ENCODE assay signal across 1 cellular context in genomic region chr1:47231314-47232186, GRCh38.
TF ChIP-seq lines count a peak whose summit lies in the region.

No MANE protein-coding gene starts in this region.

TF ChIP-seq in K562, 482 proteins besides CTCF, POLR2A, EP300 and RAD21 (continued from another document and continues in another):
- no peak; the same call in 1 of the 2 replicates for TF ChIP-seq ZNF431 (CRISPR knock-in tag; IDR thresholded peaks at IDR 0.05)
- peak; percentile 90 for TF ChIP-seq POLR2H (tag; IDR thresholded peaks at IDR 0.05; ENCODE audit: low read depth)
- TF ChIP-seq ZBTB9 (CRISPR knock-in tag; IDR thresholded peaks at IDR 0.05), result no peak
- peak; percentile 75 for TF ChIP-seq ATF3 (IDR thresholded peaks at IDR 0.05)
- 0 out of 2 replicates have a peak, but pooled peaks have one; percentile 34 for TF ChIP-seq ATF3 (CRISPR knock-in tag; conservative IDR thresholded peaks at IDR 0.05)
- no peak for TF ChIP-seq KLF10 (CRISPR knock-in tag; IDR thresholded peaks at IDR 0.05)
- TF ChIP-seq SIRT6 (IDR thresholded peaks at IDR 0.05; ENCODE audit: low read depth, low read length), result no peak
- TF ChIP-seq CUX1 (CRISPR knock-in tag; IDR thresholded peaks at IDR 0.05), result no peak
- TF ChIP-seq ZNF668 (CRISPR knock-in tag; IDR thresholded peaks at IDR 0.05), result no peak
- no peak for TF ChIP-seq CBX2 (IDR thresholded peaks at IDR 0.05; ENCODE audit: insufficient read depth, low read length, poor library complexity, severe bottlenecking)
- TF ChIP-seq, protein P1, sequence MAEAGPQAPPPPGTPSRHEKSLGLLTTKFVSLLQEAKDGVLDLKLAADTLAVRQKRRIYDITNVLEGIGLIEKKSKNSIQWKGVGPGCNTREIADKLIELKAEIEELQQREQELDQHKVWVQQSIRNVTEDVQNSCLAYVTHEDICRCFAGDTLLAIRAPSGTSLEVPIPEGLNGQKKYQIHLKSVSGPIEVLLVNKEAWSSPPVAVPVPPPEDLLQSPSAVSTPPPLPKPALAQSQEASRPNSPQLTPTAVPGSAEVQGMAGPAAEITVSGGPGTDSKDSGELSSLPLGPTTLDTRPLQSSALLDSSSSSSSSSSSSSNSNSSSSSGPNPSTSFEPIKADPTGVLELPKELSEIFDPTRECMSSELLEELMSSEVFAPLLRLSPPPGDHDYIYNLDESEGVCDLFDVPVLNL (CRISPR knock-in tag; IDR thresholded peaks at IDR 0.05; ENCODE audit: low read depth), result no peak
- no peak for TF ChIP-seq BRF1 (IDR thresholded peaks at IDR 0.05; ENCODE audit: borderline replicate concordance, extremely low read depth, insufficient read length)
- TF ChIP-seq, protein P2, sequence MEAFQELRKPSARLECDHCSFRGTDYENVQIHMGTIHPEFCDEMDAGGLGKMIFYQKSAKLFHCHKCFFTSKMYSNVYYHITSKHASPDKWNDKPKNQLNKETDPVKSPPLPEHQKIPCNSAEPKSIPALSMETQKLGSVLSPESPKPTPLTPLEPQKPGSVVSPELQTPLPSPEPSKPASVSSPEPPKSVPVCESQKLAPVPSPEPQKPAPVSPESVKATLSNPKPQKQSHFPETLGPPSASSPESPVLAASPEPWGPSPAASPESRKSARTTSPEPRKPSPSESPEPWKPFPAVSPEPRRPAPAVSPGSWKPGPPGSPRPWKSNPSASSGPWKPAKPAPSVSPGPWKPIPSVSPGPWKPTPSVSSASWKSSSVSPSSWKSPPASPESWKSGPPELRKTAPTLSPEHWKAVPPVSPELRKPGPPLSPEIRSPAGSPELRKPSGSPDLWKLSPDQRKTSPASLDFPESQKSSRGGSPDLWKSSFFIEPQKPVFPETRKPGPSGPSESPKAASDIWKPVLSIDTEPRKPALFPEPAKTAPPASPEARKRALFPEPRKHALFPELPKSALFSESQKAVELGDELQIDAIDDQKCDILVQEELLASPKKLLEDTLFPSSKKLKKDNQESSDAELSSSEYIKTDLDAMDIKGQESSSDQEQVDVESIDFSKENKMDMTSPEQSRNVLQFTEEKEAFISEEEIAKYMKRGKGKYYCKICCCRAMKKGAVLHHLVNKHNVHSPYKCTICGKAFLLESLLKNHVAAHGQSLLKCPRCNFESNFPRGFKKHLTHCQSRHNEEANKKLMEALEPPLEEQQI (IDR thresholded peaks at IDR 0.05), result no peak
- TF ChIP-seq, protein P3, sequence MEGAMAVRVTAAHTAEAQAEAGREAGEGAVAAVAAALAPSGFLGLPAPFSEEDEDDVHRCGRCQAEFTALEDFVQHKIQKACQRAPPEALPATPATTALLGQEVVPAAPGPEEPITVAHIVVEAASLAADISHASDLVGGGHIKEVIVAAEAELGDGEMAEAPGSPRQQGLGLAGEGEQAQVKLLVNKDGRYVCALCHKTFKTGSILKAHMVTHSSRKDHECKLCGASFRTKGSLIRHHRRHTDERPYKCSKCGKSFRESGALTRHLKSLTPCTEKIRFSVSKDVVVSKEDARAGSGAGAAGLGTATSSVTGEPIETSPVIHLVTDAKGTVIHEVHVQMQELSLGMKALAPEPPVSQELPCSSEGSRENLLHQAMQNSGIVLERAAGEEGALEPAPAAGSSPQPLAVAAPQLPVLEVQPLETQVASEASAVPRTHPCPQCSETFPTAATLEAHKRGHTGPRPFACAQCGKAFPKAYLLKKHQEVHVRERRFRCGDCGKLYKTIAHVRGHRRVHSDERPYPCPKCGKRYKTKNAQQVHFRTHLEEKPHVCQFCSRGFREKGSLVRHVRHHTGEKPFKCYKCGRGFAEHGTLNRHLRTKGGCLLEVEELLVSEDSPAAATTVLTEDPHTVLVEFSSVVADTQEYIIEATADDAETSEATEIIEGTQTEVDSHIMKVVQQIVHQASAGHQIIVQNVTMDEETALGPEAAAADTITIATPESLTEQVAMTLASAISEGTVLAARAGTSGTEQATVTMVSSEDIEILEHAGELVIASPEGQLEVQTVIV (CRISPR knock-in tag; IDR thresholded peaks at IDR 0.05; ENCODE audit: borderline replicate concordance), result no peak
- TF ChIP-seq NFE2 (IDR thresholded peaks at IDR 0.05; ENCODE audit: low read depth), result no peak
- no peak; the same call in 1 of the 2 replicates for TF ChIP-seq MBD2 (IDR thresholded peaks at IDR 0.05; ENCODE audit: borderline replicate concordance, low read depth)
- TF ChIP-seq ZZZ3 (IDR thresholded peaks at IDR 0.05), result no peak
- TF ChIP-seq SETDB1 (IDR thresholded peaks at IDR 0.05; ENCODE audit: low read length), result no peak
- TF ChIP-seq RFX5 (IDR thresholded peaks at IDR 0.05; ENCODE audit: low read depth, low read length), result no peak
- TF ChIP-seq, protein P4, sequence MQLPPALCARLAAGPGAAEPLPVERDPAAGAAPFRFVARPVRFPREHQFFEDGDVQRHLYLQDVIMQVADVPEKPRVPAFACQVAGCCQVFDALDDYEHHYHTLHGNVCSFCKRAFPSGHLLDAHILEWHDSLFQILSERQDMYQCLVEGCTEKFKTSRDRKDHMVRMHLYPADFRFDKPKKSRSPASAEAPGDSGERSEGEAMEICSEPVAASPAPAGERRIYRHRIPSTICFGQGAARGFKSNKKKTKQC (CRISPR knock-in tag; IDR thresholded peaks at IDR 0.05), result 0 out of 2 replicates have a peak, but pooled peaks have one; percentile 66
- no peak for TF ChIP-seq TGIF2 (CRISPR knock-in tag; IDR thresholded peaks at IDR 0.05)
- TF ChIP-seq, protein P5, sequence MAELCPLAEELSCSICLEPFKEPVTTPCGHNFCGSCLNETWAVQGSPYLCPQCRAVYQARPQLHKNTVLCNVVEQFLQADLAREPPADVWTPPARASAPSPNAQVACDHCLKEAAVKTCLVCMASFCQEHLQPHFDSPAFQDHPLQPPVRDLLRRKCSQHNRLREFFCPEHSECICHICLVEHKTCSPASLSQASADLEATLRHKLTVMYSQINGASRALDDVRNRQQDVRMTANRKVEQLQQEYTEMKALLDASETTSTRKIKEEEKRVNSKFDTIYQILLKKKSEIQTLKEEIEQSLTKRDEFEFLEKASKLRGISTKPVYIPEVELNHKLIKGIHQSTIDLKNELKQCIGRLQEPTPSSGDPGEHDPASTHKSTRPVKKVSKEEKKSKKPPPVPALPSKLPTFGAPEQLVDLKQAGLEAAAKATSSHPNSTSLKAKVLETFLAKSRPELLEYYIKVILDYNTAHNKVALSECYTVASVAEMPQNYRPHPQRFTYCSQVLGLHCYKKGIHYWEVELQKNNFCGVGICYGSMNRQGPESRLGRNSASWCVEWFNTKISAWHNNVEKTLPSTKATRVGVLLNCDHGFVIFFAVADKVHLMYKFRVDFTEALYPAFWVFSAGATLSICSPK (IDR thresholded peaks at IDR 0.05; ENCODE audit: borderline replicate concordance), result no peak; the same call in 1 of the 2 replicates
- TF ChIP-seq, protein P6, sequence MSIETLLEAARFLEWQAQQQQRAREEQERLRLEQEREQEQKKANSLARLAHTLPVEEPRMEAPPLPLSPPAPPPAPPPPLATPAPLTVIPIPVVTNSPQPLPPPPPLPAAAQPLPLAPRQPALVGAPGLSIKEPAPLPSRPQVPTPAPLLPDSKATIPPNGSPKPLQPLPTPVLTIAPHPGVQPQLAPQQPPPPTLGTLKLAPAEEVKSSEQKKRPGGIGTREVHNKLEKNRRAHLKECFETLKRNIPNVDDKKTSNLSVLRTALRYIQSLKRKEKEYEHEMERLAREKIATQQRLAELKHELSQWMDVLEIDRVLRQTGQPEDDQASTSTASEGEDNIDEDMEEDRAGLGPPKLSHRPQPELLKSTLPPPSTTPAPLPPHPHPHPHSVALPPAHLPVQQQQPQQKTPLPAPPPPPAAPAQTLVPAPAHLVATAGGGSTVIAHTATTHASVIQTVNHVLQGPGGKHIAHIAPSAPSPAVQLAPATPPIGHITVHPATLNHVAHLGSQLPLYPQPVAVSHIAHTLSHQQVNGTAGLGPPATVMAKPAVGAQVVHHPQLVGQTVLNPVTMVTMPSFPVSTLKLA (conservative IDR thresholded peaks at IDR 0.05), result peak; percentile 65 to 70; a peak in 3 of 4 replicates
- TF ChIP-seq HDAC8 (tag; IDR thresholded peaks at IDR 0.05), result peak; percentile 56; the same call in 1 of the 2 replicates
- peak; percentile 69 for TF ChIP-seq SMAD1 (IDR thresholded peaks at IDR 0.05; ENCODE audit: low read depth, low read length, partially characterized antibody)
- TF ChIP-seq C11orf30 (IDR thresholded peaks at IDR 0.05; ENCODE audit: low read depth), result no peak
- TF ChIP-seq CGGBP1 (CRISPR knock-in tag; IDR thresholded peaks at IDR 0.05), result peak; percentile 79; the same call in 1 of the 2 replicates
- no peak for TF ChIP-seq SRSF1 (IDR thresholded peaks at IDR 0.05; ENCODE audit: low read depth, low read length)
